8 cellular contexts compared by ENCODE assay signal in the genomic region with DNA sequence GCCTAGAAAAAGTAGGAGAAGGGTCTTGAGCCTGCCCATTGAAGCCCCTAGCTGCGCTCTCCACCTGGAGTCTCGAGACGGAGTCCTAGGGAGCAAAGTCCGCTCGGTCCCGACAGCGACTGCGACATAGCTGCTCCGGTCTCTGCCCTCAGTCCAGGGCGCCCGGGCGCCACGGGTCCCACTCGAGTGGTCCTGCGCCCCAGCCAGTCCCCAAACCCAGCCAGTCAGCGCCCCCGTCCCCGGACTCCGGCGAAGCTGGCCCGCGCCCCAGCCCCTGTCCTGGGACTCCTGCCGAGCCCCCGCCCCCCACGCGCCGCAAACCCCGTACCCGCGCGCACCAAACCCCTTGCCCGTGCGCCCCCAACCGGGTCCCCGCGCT. TPM values are rescaled to one million over a fixed set of nuclear protein-coding genes. Genes with fewer than 3 reads are reported as not detected.
DNase-seq lines count a peak whose midpoint lies in the region; ATAC-seq and TF ChIP-seq lines count a peak whose summit lies in the region.

No MANE protein-coding gene starts in this region.

- peaks cover 8% of the 10 kb centered on the region for H3K4me1 Mint-ChIP-seq in glutamatergic neuron (ENCODE audit: low read depth, unreplicated experiment)

- H3K36me3 Mint-ChIP-seq in glutamatergic neuron (ENCODE audit: unreplicated experiment) = no peaks in the 10 kb centered on the region

- peak overlapping the region; percentile 97 for H4K91ac ChIP-seq in trophoblast cell (ENCODE audit: low read depth, low read length)

- no peak for TF ChIP-seq CTCF in DOHH2 (IDR thresholded peaks at IDR 0.05; ENCODE audit: low read depth, low read length, poor library complexity, severe bottlenecking)
- TF ChIP-seq CTCF in glutamatergic neuron (IDR thresholded peaks at IDR 0.05; ENCODE audit: partially characterized antibody, unreplicated experiment) = no peak

- H3K79me2 ChIP-seq in DOHH2 (ENCODE audit: control insufficient read depth, low read length) = peaks cover 6% of the 10 kb centered on the region
- peaks cover 31% of the 10 kb centered on the region for H3K79me2 ChIP-seq in trophoblast cell (ENCODE audit: control insufficient read depth, insufficient read depth, low read length, poor library complexity)

- no peaks in the 10 kb centered on the region for H3K36me3 ChIP-seq in DOHH2 (ENCODE audit: control insufficient read depth, low read length)
- no peaks in the 10 kb centered on the region for H3K36me3 ChIP-seq in SJCRH30
- peaks cover 11 to 12% of the 10 kb centered on the region in 2 experiments for H3K36me3 ChIP-seq in trophoblast cell (ENCODE audit: control insufficient read depth in 1 of 2, insufficient read depth in 2 of 2, low read length in 2 of 2)

- peak overlapping the region; percentile 88 for H3K4me3 Mint-ChIP-seq in glutamatergic neuron (ENCODE audit: unreplicated experiment)

- H3K23ac ChIP-seq in trophoblast cell (ENCODE audit: low read length) = no peak overlapping the region

- H2BK5ac ChIP-seq in trophoblast cell (ENCODE audit: low read depth, low read length, poor library complexity) = peak overlapping the region; percentile 99

- H3K9me3 Mint-ChIP-seq in glutamatergic neuron (ENCODE audit: unreplicated experiment) = no peaks in the 10 kb centered on the region

- H3K14ac ChIP-seq in trophoblast cell (ENCODE audit: low read length) = peak overlapping the region; percentile 96

- H3F3A ChIP-seq in DOHH2 (ENCODE audit: control insufficient read depth, insufficient read depth) = peaks cover 12% of the 10 kb centered on the region; the same call in 1 of the 2 replicates

- peak overlapping the region; percentile 91 for H4K8ac ChIP-seq in trophoblast cell (ENCODE audit: low read depth, low read length)

- H3K4ac ChIP-seq in trophoblast cell (ENCODE audit: low read depth, low read length) = peak overlapping the region; percentile 97

- no peak overlapping the region for H3K27ac Mint-ChIP-seq in glutamatergic neuron (ENCODE audit: unreplicated experiment)

- peak overlapping the region; percentile 69 for H3K4me3 ChIP-seq in DOHH2 (ENCODE audit: low read length)
- H3K4me3 ChIP-seq in SJCRH30 = peak overlapping the region; percentile 90
- peak overlapping the region; percentile 90 for H3K4me3 ChIP-seq in trophoblast cell (ENCODE audit: low read depth, low read length)

- H3K18ac ChIP-seq in trophoblast cell (ENCODE audit: low read length) = peak overlapping the region; percentile 97

- H3K9me2 ChIP-seq in DOHH2 (replicated peaks; ENCODE audit: control insufficient read depth, low read length) = no peaks in the 10 kb centered on the region

- peaks cover 61% of the 10 kb centered on the region for H3K79me1 ChIP-seq in trophoblast cell (ENCODE audit: low read length)

- H3K9ac ChIP-seq in trophoblast cell (ENCODE audit: low read length) = peak overlapping the region; percentile 97

- peak overlapping the region; percentile 76 for H2AFZ ChIP-seq in trophoblast cell (ENCODE audit: insufficient read depth, low read length, poor library complexity)

- peak overlapping the region; percentile 86 for H4K12ac ChIP-seq in trophoblast cell (ENCODE audit: low read depth, low read length)

- no peak overlapping the region for H3K27ac ChIP-seq in DOHH2 (ENCODE audit: low read depth, low read length)
- H3K27ac ChIP-seq in SJCRH30 = peak overlapping the region; percentile 81
- H3K27ac ChIP-seq in trophoblast cell (ENCODE audit: low read depth, low read length) = peak overlapping the region; percentile 94

- peak overlapping the region; percentile 100 for H2BK120ac ChIP-seq in trophoblast cell (ENCODE audit: insufficient read depth, low read length, poor library complexity)

- H3K4me2 ChIP-seq in DOHH2 (ENCODE audit: low read length) (peak overlapping the region; percentile 75), trophoblast cell (ENCODE audit: low read length) (peak overlapping the region; percentile 85)

- no peaks in the 10 kb centered on the region for H4K20me1 ChIP-seq in DOHH2 (ENCODE audit: control insufficient read depth, insufficient read depth, low read depth, low read length)

- DNase-seq in SJCRH30 (peak; percentile 31 to 48), glutamatergic neuron (peak; percentile 35), trophoblast cell (no peak), C1 segment of cervical spinal cord (lab: John Stamatoyannopoulos, UW) (no peak), cortex of kidney (lab: John Stamatoyannopoulos, UW) (no peak)

- ATAC-seq in GM19467 (IDR thresholded peaks at IDR 0.05; ENCODE audit: unreplicated experiment) = no peak
- ATAC-seq in GM18868 (IDR thresholded peaks at IDR 0.05; ENCODE audit: unreplicated experiment) = no peak

- peak overlapping the region; percentile 85 for H2AK5ac ChIP-seq in trophoblast cell (ENCODE audit: low read length)

- H3K4me1 ChIP-seq in DOHH2 (ENCODE audit: control insufficient read depth, low read length) (peaks cover 80% of the 10 kb centered on the region), SJCRH30 (peaks cover 18% of the 10 kb centered on the region), trophoblast cell (ENCODE audit: control insufficient read depth in 1 of 2, insufficient read depth in 2 of 2, low read length in 2 of 2) (peaks cover 40 to 42% of the 10 kb centered on the region in 2 experiments)

- H3K27me3 Mint-ChIP-seq in glutamatergic neuron (ENCODE audit: unreplicated experiment) = peaks cover 16% of the 10 kb centered on the region

- no CpG with 5 or more reads among the region's 36 CpGs for WGBS in trophoblast cell (ENCODE audit: extremely low coverage, insufficient coverage, insufficient read length)

- no peaks in the 10 kb centered on the region for H3K9me3 ChIP-seq in DOHH2 (ENCODE audit: control insufficient read depth, insufficient read depth, low read length)
- H3K9me3 ChIP-seq in SJCRH30 (replicated peaks) = no peaks in the 10 kb centered on the region
- no peaks in the 10 kb centered on the region for H3K9me3 ChIP-seq in trophoblast cell (ENCODE audit: insufficient read depth, low read depth, low read length)

- H3K27me3 ChIP-seq in DOHH2 (ENCODE audit: control insufficient read depth, low read length) (peaks cover 24% of the 10 kb centered on the region), SJCRH30 (no peaks in the 10 kb centered on the region), trophoblast cell (ENCODE audit: insufficient read depth, low read length) (no peaks in the 10 kb centered on the region)

- H2BK12ac ChIP-seq in trophoblast cell (ENCODE audit: low read length) = peak overlapping the region; percentile 63

RNA-seq across cellular contexts. Expression of a gene that starts 0.5 kb away (rescaled TPM):
- 57.6 and 65.1 TPM in 2 replicates for total RNA-seq in SJCRH30 (2014; rRNA removed; shearing (Covaris generic))
- total RNA-seq in glutamatergic neuron (ENCODE audit: unreplicated experiment) = 3.8 TPM
- 85.9 and 86.5 TPM in 2 replicates for polyA plus RNA-seq in trophoblast cell (2013)

Comparison
In these comparisons a context has a peak if more than half of its experiments do, and no peak if none do; other contexts are left out.
1. DNase-seq: peak in SJCRH30 (2 of 2) and glutamatergic neuron (single experiment); none in trophoblast cell (0 of 2), C1 segment of cervical spinal cord (0 of 14) and cortex of kidney (single experiment).
2. RNA of a gene that starts 0.5 kb away (total RNA-seq): 57.6 to 65.1 TPM in SJCRH30; 3.8 TPM in glutamatergic neuron (single experiment); every median in the first group is over 10 times any median in the second.
3. Peak in every context shown above with its lines, with median percentiles within 50 percentile points of each other: H3K4me3 ChIP-seq.